In the genomic region with DNA sequence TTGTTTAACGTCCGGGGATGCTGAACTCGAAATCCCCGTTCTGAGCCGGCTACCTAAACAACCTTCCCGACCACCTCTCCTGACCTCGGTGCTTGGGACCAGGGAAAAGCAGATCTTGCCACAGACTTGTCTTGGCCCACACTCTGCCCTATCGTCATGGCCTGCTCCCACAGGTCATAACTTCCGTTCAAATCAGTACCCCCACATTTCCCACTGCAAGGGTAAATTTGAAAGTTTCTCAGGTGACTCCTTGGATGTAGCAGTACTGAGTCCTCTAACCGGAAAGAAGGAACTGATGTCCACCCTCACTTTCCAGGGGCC, we compare ENCODE assay signal across 8 cellular contexts. TPM values are rescaled to one million over a fixed set of nuclear protein-coding genes. Genes with fewer than 3 reads are reported as not detected.
DNase-seq lines count a peak whose midpoint lies in the region; ATAC-seq and TF ChIP-seq lines count a peak whose summit lies in the region.

No MANE protein-coding gene starts in this region.

- ATAC-seq in HG02759 (IDR thresholded peaks at IDR 0.05; ENCODE audit: unreplicated experiment) (peak; percentile 12), upper lobe of left lung (ENCODE audit: low FRiP score in 2 of 2) (peak; percentile 5 to 54)

- DNase-seq in CD14-positive monocyte (ENCODE audit: low spot score) (no peak), upper lobe of left lung (no peak), OCI-M2 (lab: John Stamatoyannopoulos, UW; ENCODE audit: unreplicated experiment) (no peak), NCI-H2081 (lab: John Stamatoyannopoulos, UW) (no peak), HCEC 1CT (no peak)

- H3K4me1 ChIP-seq in liver (ENCODE audit: control insufficient read depth in 4 of 4, insufficient read depth in 4 of 4, low read length in 3 of 4) (peaks cover 10 to 33% (median 21%) of the 10 kb centered on the region in 4 donors), upper lobe of left lung (peaks cover 29 to 42% (median 33%) of the 10 kb centered on the region in 4 donors)

- peaks cover 45% of the 10 kb centered on the region for H3K4me1 Mint-ChIP-seq in CD14-positive monocyte

- no peak for TF ChIP-seq EP300 in upper lobe of left lung (IDR thresholded peaks at IDR 0.05)

- peaks cover 0 to 2% (median 0%) of the 10 kb centered on the region in 7 donors for H3K9me3 Mint-ChIP-seq in CD14-positive monocyte

- H3K27me3 ChIP-seq in liver (ENCODE audit: control insufficient read depth in 4 of 4, insufficient read depth in 4 of 4, low read length in 3 of 4) (no peaks in the 10 kb centered on the region), upper lobe of left lung (no peaks in the 10 kb centered on the region)

- peak in 1 of 4 donors; percentile 9 for TF ChIP-seq POLR2A in upper lobe of left lung (IDR thresholded peaks at IDR 0.05)

- H3K4me3 ChIP-seq in liver (ENCODE audit: low read depth in 1 of 3, low read length in 3 of 3) (peak overlapping the region in 2 of 3 donors; percentile 23 to 44), upper lobe of left lung (peak overlapping the region in 3 of 4 donors; percentile 63 to 70 (median 69))

- H3K9ac ChIP-seq in liver (ENCODE audit: low read depth in 1 of 2, low read length in 2 of 2), result peak overlapping the region in 1 of 2 donors; percentile 75

- H3K36me3 Mint-ChIP-seq in CD14-positive monocyte, result peaks cover 42 to 47% of the 10 kb centered on the region in 2 donors

- peak overlapping the region; percentile 98 to 100 (median 100) for H3K27ac Mint-ChIP-seq in CD14-positive monocyte

- peak overlapping the region; percentile 40 for H3K27ac ChIP-seq in adipose tissue (ENCODE audit: low read depth, low read length)
- peak overlapping the region; percentile 58 to 84 for H3K27ac ChIP-seq in liver (ENCODE audit: low read depth in 1 of 2, low read length in 2 of 2)
- peak overlapping the region; percentile 86 to 98 (median 96) for H3K27ac ChIP-seq in upper lobe of left lung

- TF ChIP-seq CTCF in CD14-positive monocyte (IDR thresholded peaks at IDR 0.05) (no peak), liver (IDR thresholded peaks at IDR 0.05; ENCODE audit: low read depth, low read length, missing input control) (no peak), upper lobe of left lung (IDR thresholded peaks at IDR 0.05) (no peak)

- H3K27me3 Mint-ChIP-seq in CD14-positive monocyte (ENCODE audit: low read depth in 3 of 3), result peaks cover 0 to 3% (median 0%) of the 10 kb centered on the region in 3 donors

- no peaks in the 10 kb centered on the region for H3K9me3 ChIP-seq in liver (ENCODE audit: control insufficient read depth in 4 of 4, low read length in 3 of 4)
- no peaks in the 10 kb centered on the region for H3K9me3 ChIP-seq in upper lobe of left lung

- intact Hi-C loops in CD14-positive monocyte (cut with micrococcal nuclease), result loop anchor here in 1 of 2 donors (1.0 to 5.0 kb wide), 2 partner anchors 10 to 47 kb away; a partner anchor contains a TSS

- peak overlapping the region; percentile 85 to 87 for H3K4me3 Mint-ChIP-seq in CD14-positive monocyte

- TF ChIP-seq RAD21 in liver (IDR thresholded peaks at IDR 0.05), result no peak

- H3K36me3 ChIP-seq in liver (ENCODE audit: control insufficient read depth in 4 of 4, insufficient read depth in 3 of 4, low read depth in 1 of 4, low read length in 3 of 4), result peaks cover 7 to 37% (median 25%) of the 10 kb centered on the region in 4 donors
- H3K36me3 ChIP-seq in upper lobe of left lung, result peaks cover 13 to 49% (median 31%) of the 10 kb centered on the region in 4 donors

- WGBS in adipose tissue, 3 donors, result 7 to 9% (median 8%) methylated on average over 10 of the region's 10 CpGs
- 15% methylated on average over 10 of the region's 10 CpGs for WGBS in liver
- 9 to 18% methylated on average over 4 to 10 of the region's 10 CpGs for WGBS in upper lobe of left lung, 2 donors

TF ChIP-seq in liver, 16 proteins besides CTCF, POLR2A, EP300 and RAD21:
- TF ChIP-seq, protein P1, sequence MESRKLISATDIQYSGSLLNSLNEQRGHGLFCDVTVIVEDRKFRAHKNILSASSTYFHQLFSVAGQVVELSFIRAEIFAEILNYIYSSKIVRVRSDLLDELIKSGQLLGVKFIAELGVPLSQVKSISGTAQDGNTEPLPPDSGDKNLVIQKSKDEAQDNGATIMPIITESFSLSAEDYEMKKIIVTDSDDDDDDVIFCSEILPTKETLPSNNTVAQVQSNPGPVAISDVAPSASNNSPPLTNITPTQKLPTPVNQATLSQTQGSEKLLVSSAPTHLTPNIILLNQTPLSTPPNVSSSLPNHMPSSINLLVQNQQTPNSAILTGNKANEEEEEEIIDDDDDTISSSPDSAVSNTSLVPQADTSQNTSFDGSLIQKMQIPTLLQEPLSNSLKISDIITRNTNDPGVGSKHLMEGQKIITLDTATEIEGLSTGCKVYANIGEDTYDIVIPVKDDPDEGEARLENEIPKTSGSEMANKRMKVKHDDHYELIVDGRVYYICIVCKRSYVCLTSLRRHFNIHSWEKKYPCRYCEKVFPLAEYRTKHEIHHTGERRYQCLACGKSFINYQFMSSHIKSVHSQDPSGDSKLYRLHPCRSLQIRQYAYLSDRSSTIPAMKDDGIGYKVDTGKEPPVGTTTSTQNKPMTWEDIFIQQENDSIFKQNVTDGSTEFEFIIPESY (IDR thresholded peaks at IDR 0.05), result no peak
- TF ChIP-seq JUND (IDR thresholded peaks at IDR 0.05) (no peak), YY1 (IDR thresholded peaks at IDR 0.05) (no peak)

RNA-seq across cellular contexts. Expression of a gene that starts 0.6 kb away (rescaled TPM):
- polyA plus RNA-seq in CD14-positive monocyte (10 to 100 TPM; 85.7 to 89.7 TPM), adipose tissue (10 to 100 TPM; 20.1 to 36.9 (median 34.6) TPM), liver (10 to 100 TPM; 22.3 to 26.0 TPM)
- total RNA-seq in liver (100 to 1,000 TPM in 1 of 2 donors, 10 to 100 TPM in 1; 36.7 to 242 TPM), upper lobe of left lung (10 to 100 TPM; 63.3 to 96.8 (median 91.9) TPM)

RNA-seq across cellular contexts. Expression of a gene that starts 9.6 kb away (rescaled TPM):
- polyA plus RNA-seq in CD14-positive monocyte, result 10 to 100 TPM; 44.1 to 44.4 TPM
- polyA plus RNA-seq in adipose tissue, result 10 to 100 TPM; 30.8 to 46.0 (median 32.7) TPM
- 10 to 100 TPM; 26.2 to 27.5 TPM for total RNA-seq in liver
- 10 to 100 TPM; 14.1 to 28.2 TPM for polyA plus RNA-seq in liver
- total RNA-seq in upper lobe of left lung, result 10 to 100 TPM; 21.4 to 51.3 (median 39.2) TPM

RNA-seq across cellular contexts. Expression of a gene that starts 36.5 kb away (rescaled TPM):
- polyA plus RNA-seq in CD14-positive monocyte (not detected), adipose tissue (under 1 TPM in 2 of 3 donors, not detected in 1; 0.22 to 0.51 TPM), liver (under 1 TPM in 1 of 2 donors, not detected in 1; 0.11 TPM)
- total RNA-seq in liver (under 1 TPM; 0.08 to 0.14 TPM), upper lobe of left lung (1 to 10 TPM; 1.0 to 6.3 (median 1.2) TPM)

RNA-seq across cellular contexts. Expression of a gene that starts 37.3 kb away (rescaled TPM):
- polyA plus RNA-seq in CD14-positive monocyte (10 to 100 TPM; 57.3 to 79.7 TPM), adipose tissue (10 to 100 TPM; 28.3 to 45.7 (median 30.9) TPM), liver (1 to 10 TPM; 5.8 to 7.9 TPM)
- total RNA-seq in liver (10 to 100 TPM; 11.9 to 32.8 TPM), upper lobe of left lung (100 to 1,000 TPM in 2 of 6 donors, 10 to 100 TPM in 4; 44.3 to 137 (median 78.9) TPM)

RNA-seq across cellular contexts. Expression of a gene that starts 48.0 kb away (rescaled TPM):
- 10 to 100 TPM; 39.0 to 51.5 TPM for polyA plus RNA-seq in CD14-positive monocyte
- polyA plus RNA-seq in adipose tissue, result 10 to 100 TPM; 43.8 to 91.5 (median 50.6) TPM
- 10 to 100 TPM; 30.0 to 32.6 TPM for total RNA-seq in liver
- polyA plus RNA-seq in liver, result 10 to 100 TPM; 19.5 to 61.7 TPM
- total RNA-seq in upper lobe of left lung, result 100 to 1,000 TPM in 5 of 6 donors, 10 to 100 TPM in 1; 90.2 to 169 (median 149) TPM

Comparison
In these comparisons a context has a peak if more than half of its experiments do, and no peak if none do; other contexts are left out.
1. H3K27ac ChIP-seq: peak in every context shown above with its lines; median percentile 96 in upper lobe of left lung; 71 in liver; 40 in adipose tissue.